In genomic region chr10:32446701-32447406, GRCh38 we compare ENCODE assay signal across 8 cellular contexts. TPM values are rescaled to one million over a fixed set of nuclear protein-coding genes. Genes with fewer than 3 reads are reported as not detected.
DNase-seq lines count a peak whose midpoint lies in the region; ATAC-seq, FAIRE-seq and TF ChIP-seq lines count a peak whose summit lies in the region.

No MANE protein-coding gene starts in this region.

- H3K9me2 ChIP-seq in SK-N-SH, result no peaks in the 10 kb centered on the region

- peak overlapping the region; percentile 97 for H3K4me3 ChIP-seq in CD8-positive, alpha-beta memory T cell (ENCODE audit: low read length)
- H3K4me3 ChIP-seq in SK-N-SH (ENCODE audit: low read depth in 2 of 2, low read length in 1 of 2) (peak overlapping the region; percentile 80 to 85), endothelial cell of umbilical vein (replicated peaks in 1 of 3; ENCODE audit: insufficient read depth in 1 of 3, low read depth in 1 of 3, low read length in 3 of 3) (peak overlapping the region; percentile 47 to 91 (median 82)), mucosa of rectum (ENCODE audit: low read length in 2 of 2) (peak overlapping the region; percentile 80 to 95)

- no peak overlapping the region for H2BK5ac ChIP-seq in H9 (ENCODE audit: insufficient read length, low read length)

- no peaks in the 10 kb centered on the region for H3K79me1 ChIP-seq in H9 (ENCODE audit: insufficient read depth, low read depth, low read length, poor library complexity, severe bottlenecking)

- H3K27ac Mint-ChIP-seq in CD8-positive, alpha-beta memory T cell, result peak overlapping the region; percentile 94 to 100 (median 100)
- peak overlapping the region in 2 of 3 experiments; percentile 90 to 92; a peak in 5 of 7 replicates for H3K27ac Mint-ChIP-seq in H9

- H3K4me2 ChIP-seq in H9 (ENCODE audit: insufficient read depth, insufficient read length, low read length) (peak overlapping the region; percentile 90), SK-N-SH (peak overlapping the region; percentile 97), endothelial cell of umbilical vein (ENCODE audit: insufficient read depth, low read length) (peak overlapping the region; percentile 99)

- no peak for TF ChIP-seq POLR2A in endothelial cell of umbilical vein (IDR thresholded peaks at IDR 0.05; ENCODE audit: low read depth, low read length)

- no TSS peak for BruUV-seq in endothelial cell of umbilical vein (replicated peaks; lab: Mats Ljungman, UMichigan)

- no peak overlapping the region for H4K8ac ChIP-seq in H9 (replicated peaks; ENCODE audit: insufficient read length, low read depth, low read length)

- H3K23me2 ChIP-seq in H9 (ENCODE audit: insufficient read length, low read depth, low read length, poor library complexity, severe bottlenecking), result peaks cover 10% of the 10 kb centered on the region

- H2AFZ ChIP-seq in H9 (ENCODE audit: low read length), result peak overlapping the region; percentile 96
- H2AFZ ChIP-seq in SK-N-SH (ENCODE audit: low read depth), result peak overlapping the region; percentile 94
- peak overlapping the region; percentile 92 for H2AFZ ChIP-seq in endothelial cell of umbilical vein (ENCODE audit: low read depth, low read length)

- TF ChIP-seq EP300 in SK-N-SH (IDR thresholded peaks at IDR 0.05; ENCODE audit: borderline replicate concordance in 1 of 2, low read depth in 1 of 2, low read length in 1 of 2), result no peak

- no peak overlapping the region for H4K91ac ChIP-seq in H9 (ENCODE audit: insufficient read length, low read depth, low read length)

- WGBS in H9 (ENCODE audit: extremely low coverage, insufficient read length, low lambda C conversion rate), result no CpG with 5 or more reads among the region's 12 CpGs
- WGBS in SK-N-SH (ENCODE audit: low lambda C conversion rate), result 10% methylated on average over 12 of the region's 12 CpGs

- H3K4me1 Mint-ChIP-seq in CD8-positive, alpha-beta memory T cell, result peaks cover 11 to 34% (median 24%) of the 10 kb centered on the region in 3 donors
- peaks cover 7 to 10% of the 10 kb centered on the region in 2 experiments for H3K4me1 Mint-ChIP-seq in H9

- dilution Hi-C loops in endothelial cell of umbilical vein (cut with MboI; ENCODE audit: extremely low pct_ligation_motif_present, low sequenced_read_pairs), result no loop called here

- H3K23ac ChIP-seq in H9 (ENCODE audit: insufficient read length, low read depth, low read length), result no peak overlapping the region

- peak overlapping the region; percentile 94 to 98 (median 97) for H3K4me3 Mint-ChIP-seq in CD8-positive, alpha-beta memory T cell
- peak overlapping the region; percentile 69 to 88 for H3K4me3 Mint-ChIP-seq in H9

- no peak overlapping the region for H3T11ph ChIP-seq in H9 (ENCODE audit: low read length)

- H3K36me3 Mint-ChIP-seq in CD8-positive, alpha-beta memory T cell, result peaks cover 8 to 18% (median 10%) of the 10 kb centered on the region in 3 donors
- no peaks in the 10 kb centered on the region for H3K36me3 Mint-ChIP-seq in H9 (ENCODE audit: insufficient read depth in 1 of 3, low read depth in 3 of 3)

- H3K27me3 ChIP-seq in CD8-positive, alpha-beta memory T cell (ENCODE audit: insufficient read depth, low read length, poor library complexity, severe bottlenecking), result no peaks in the 10 kb centered on the region
- H3K27me3 ChIP-seq in H9 (ENCODE audit: insufficient read depth, low read length), result no peaks in the 10 kb centered on the region
- H3K27me3 ChIP-seq in SK-N-SH (ENCODE audit: insufficient read depth), result no peaks in the 10 kb centered on the region
- peaks cover 2 to 8% of the 10 kb centered on the region in 2 experiments for H3K27me3 ChIP-seq in endothelial cell of umbilical vein (ENCODE audit: control insufficient read depth in 2 of 2, insufficient read depth in 2 of 2, low read length in 2 of 2)
- no peaks in the 10 kb centered on the region for H3K27me3 ChIP-seq in mucosa of rectum (ENCODE audit: control insufficient read depth in 2 of 2, insufficient read depth in 2 of 2, low read length in 2 of 2)

- no peak overlapping the region for H2BK15ac ChIP-seq in H9 (ENCODE audit: low read depth, low read length)

- H3K36me3 ChIP-seq in CD8-positive, alpha-beta memory T cell (ENCODE audit: insufficient read depth, low read length), result peaks cover 4% of the 10 kb centered on the region
- H3K36me3 ChIP-seq in SK-N-SH (replicated peaks in 1 of 2; ENCODE audit: control insufficient read depth in 1 of 2, insufficient read depth in 2 of 2, low read length in 1 of 2) (peaks cover 0 to 4% of the 10 kb centered on the region in 2 experiments), endothelial cell of umbilical vein (ENCODE audit: control insufficient read depth in 2 of 2, extremely low read depth in 1 of 2, insufficient read depth in 2 of 2, low read length in 2 of 2) (no peaks in the 10 kb centered on the region), mucosa of rectum (ENCODE audit: control insufficient read depth in 2 of 2, insufficient read depth in 2 of 2, low read length in 2 of 2) (no peaks in the 10 kb centered on the region)

- peak in 1 of 5 donors; percentile 13 for DNase-seq in CD8-positive, alpha-beta memory T cell
- no peak for DNase-seq in H9
- DNase-seq in SK-N-SH, result peak; percentile 35
- DNase-seq in endothelial cell of umbilical vein (ENCODE audit: low read depth, low spot score), result peak; percentile 29
- DNase-seq in COLO668 (lab: John Stamatoyannopoulos, UW; ENCODE audit: unreplicated experiment), result no peak

- H3F3A ChIP-seq in SK-N-SH (replicated peaks; ENCODE audit: insufficient read depth), result peaks cover 12% of the 10 kb centered on the region

- ATAC-seq in HG02973 (IDR thresholded peaks at IDR 0.05; ENCODE audit: unreplicated experiment) (no peak), HG03135 (IDR thresholded peaks at IDR 0.05; ENCODE audit: unreplicated experiment) (no peak)

- H3K9ac ChIP-seq in H9 (ENCODE audit: extremely low read depth, insufficient read length, low read length), result peak overlapping the region; percentile 77
- peak overlapping the region; percentile 96 for H3K9ac ChIP-seq in SK-N-SH
- peak overlapping the region; percentile 100 for H3K9ac ChIP-seq in endothelial cell of umbilical vein (replicated peaks; ENCODE audit: extremely low read depth, insufficient read depth, low read length)
- H3K9ac ChIP-seq in mucosa of rectum (ENCODE audit: low read depth in 1 of 2, low read length in 2 of 2), result peak overlapping the region; percentile 98 to 99

- no peaks in the 10 kb centered on the region for H3K79me2 ChIP-seq in H9 (ENCODE audit: insufficient read depth, low read length)
- peaks cover 25% of the 10 kb centered on the region for H3K79me2 ChIP-seq in SK-N-SH (ENCODE audit: insufficient read depth)
- H3K79me2 ChIP-seq in endothelial cell of umbilical vein (ENCODE audit: control insufficient read depth, insufficient read depth, low read length), result peaks cover 4% of the 10 kb centered on the region

- H3K56ac ChIP-seq in H9 (ENCODE audit: insufficient read length, low read depth, low read length), result no peak overlapping the region

- no peaks in the 10 kb centered on the region for H3K9me3 Mint-ChIP-seq in CD8-positive, alpha-beta memory T cell
- H3K9me3 Mint-ChIP-seq in H9, result peaks cover 0 to 2% of the 10 kb centered on the region in 2 experiments; a peak in 2 of 5 replicates

- no peak overlapping the region for H2AK5ac ChIP-seq in H9 (ENCODE audit: insufficient read length, low read length)

- no peaks in the 10 kb centered on the region for H3K9me3 ChIP-seq in CD8-positive, alpha-beta memory T cell (ENCODE audit: low read length)
- H3K9me3 ChIP-seq in H9 (ENCODE audit: control insufficient read depth, low read depth, low read length) (no peaks in the 10 kb centered on the region), SK-N-SH (no peaks in the 10 kb centered on the region), endothelial cell of umbilical vein (replicated peaks; ENCODE audit: control insufficient read depth, insufficient read depth, low read length) (no peaks in the 10 kb centered on the region), mucosa of rectum (ENCODE audit: control insufficient read depth in 2 of 2, low read length in 2 of 2) (no peaks in the 10 kb centered on the region)

- intact Hi-C loops in endothelial cell of umbilical vein (cut with micrococcal nuclease), result loop anchor here (1.0 to 2.0 kb wide), 4 partner anchors 69 to 562 kb away; partner anchors contain the start of gene ITGB1

- no peaks in the 10 kb centered on the region for H3K27me3 Mint-ChIP-seq in CD8-positive, alpha-beta memory T cell
- H3K27me3 Mint-ChIP-seq in H9 (ENCODE audit: low read depth), result peaks cover 4% of the 10 kb centered on the region; the same call in 1 of the 2 replicates

- H2BK12ac ChIP-seq in H9 (ENCODE audit: insufficient read length, low read depth, low read length), result no peak overlapping the region

- H4K20me1 ChIP-seq in H9 (ENCODE audit: control insufficient read depth, insufficient read depth, insufficient read length) (no peaks in the 10 kb centered on the region), SK-N-SH (ENCODE audit: insufficient read depth) (no peaks in the 10 kb centered on the region), endothelial cell of umbilical vein (replicated peaks; ENCODE audit: control insufficient read depth, extremely low read depth, insufficient read depth, low read length) (no peaks in the 10 kb centered on the region)

- no peak overlapping the region for H2BK120ac ChIP-seq in H9 (ENCODE audit: low read depth, low read length, poor library complexity, severe bottlenecking)

- H3K18ac ChIP-seq in H9 (ENCODE audit: insufficient read length, low read depth, low read length), result peak overlapping the region; percentile 62

- POLR2A ChIA-PET in CD8-positive, alpha-beta memory T cell (lab: Charles Lee), result no interaction called here
- POLR2A ChIA-PET in SK-N-SH (lab: Yijun Ruan, JAX) (no interaction called here), endothelial cell of umbilical vein (lab: Charles Lee) (no interaction called here)

- peak overlapping the region; percentile 97 for H3K27ac ChIP-seq in CD8-positive, alpha-beta memory T cell (ENCODE audit: low read depth, low read length)
- H3K27ac ChIP-seq in H9 (ENCODE audit: insufficient read length, low read depth, low read length) (no peak overlapping the region), SK-N-SH (ENCODE audit: low read depth in 2 of 2, low read length in 1 of 2) (peak overlapping the region; percentile 94 to 98), endothelial cell of umbilical vein (ENCODE audit: insufficient read depth, low read depth, low read length) (peak overlapping the region; percentile 100), mucosa of rectum (ENCODE audit: low read depth in 2 of 2, low read length in 2 of 2) (peak overlapping the region; percentile 97)

- H3K14ac ChIP-seq in H9 (ENCODE audit: insufficient read depth, low read length), result no peak overlapping the region

- TF ChIP-seq CTCF in H9 (conservative IDR thresholded peaks at IDR 0.05), result no peak
- TF ChIP-seq CTCF in SK-N-SH (IDR thresholded peaks at IDR 0.05), result no peak
- TF ChIP-seq CTCF in endothelial cell of umbilical vein (IDR thresholded peaks at IDR 0.05; ENCODE audit: extremely low read depth in 1 of 2, insufficient read depth in 1 of 2, low read depth in 1 of 2, low read length in 2 of 2), result no peak

- CTCF ChIA-PET in CD8-positive, alpha-beta memory T cell (lab: Charles Lee), result no interaction called here
- CTCF ChIA-PET in SK-N-SH (lab: Yijun Ruan, JAX), result no interaction called here
- CTCF ChIA-PET in endothelial cell of umbilical vein (lab: Charles Lee), result no interaction called here

- no peak for TF ChIP-seq RAD21 in SK-N-SH (IDR thresholded peaks at IDR 0.05; ENCODE audit: low read length)

- no peaks in the 10 kb centered on the region for H3K9me1 ChIP-seq in endothelial cell of umbilical vein (replicated peaks; ENCODE audit: control insufficient read depth, extremely low read depth, insufficient read depth, low read length)

- peaks cover 5% of the 10 kb centered on the region for H3K4me1 ChIP-seq in CD8-positive, alpha-beta memory T cell (ENCODE audit: insufficient read depth, low read length)
- H3K4me1 ChIP-seq in H9 (ENCODE audit: insufficient read depth, low read length) (no peaks in the 10 kb centered on the region; the same call in 1 of the 2 replicates), SK-N-SH (ENCODE audit: control insufficient read depth in 1 of 2, insufficient read depth in 2 of 2, low read depth in 1 of 2, low read length in 1 of 2) (no peaks in the 10 kb centered on the region; a peak in 1 of 4 replicates), endothelial cell of umbilical vein (ENCODE audit: control insufficient read depth, extremely low read depth, insufficient read depth, low read length) (peaks cover 8% of the 10 kb centered on the region), mucosa of rectum (ENCODE audit: control insufficient read depth in 2 of 2, insufficient read depth in 2 of 2, low read length in 2 of 2) (peaks cover 2 to 3% of the 10 kb centered on the region in 2 donors)

- H3K4ac ChIP-seq in H9 (ENCODE audit: low read depth, low read length), result no peak overlapping the region

- H4K5ac ChIP-seq in H9 (ENCODE audit: insufficient read length, low read depth, low read length), result no peak overlapping the region

- H2BK20ac ChIP-seq in H9 (ENCODE audit: low read depth, low read length, poor library complexity, severe bottlenecking), result no peak overlapping the region

- no peak for FAIRE-seq in endothelial cell of umbilical vein (lab: Jason Lieb, UNC)

RNA-seq across cellular contexts. Expression of gene CCDC7, which starts 0.9 kb away (rescaled TPM):
- total RNA-seq in CD8-positive, alpha-beta memory T cell, result 10 to 100 TPM; 11.6 to 12.1 TPM
- 12.2 TPM for polyA plus RNA-seq in CD8-positive, alpha-beta memory T cell
- 1.1 and 1.6 TPM in 2 replicates for total RNA-seq in H9 (2021)
- 0.44 and 0.78 TPM in 2 replicates for polyA plus RNA-seq in SK-N-SH (2012; rRNA removed)
- 0.56 and 0.90 TPM in 2 replicates for polyA plus RNA-seq in SK-N-SH (2012; cell fraction: cytosol; rRNA removed)
- polyA plus RNA-seq in SK-N-SH (2012; cell fraction: nucleus; rRNA removed), result 1.3 and 2.6 TPM in 2 replicates
- total RNA-seq in endothelial cell of umbilical vein, result 6.6 and 8.2 TPM in 2 replicates
- 0.30 and 0.35 TPM in 2 replicates for polyA plus RNA-seq in endothelial cell of umbilical vein
- polyA plus RNA-seq in endothelial cell of umbilical vein (2011; cell fraction: cytosol; rRNA removed), result 0.26 and 0.59 TPM in 2 replicates
- polyA plus RNA-seq in endothelial cell of umbilical vein (2011; cell fraction: nucleus; rRNA removed), result 3.8 and 4.5 TPM in 2 replicates
- polyA plus RNA-seq in endothelial cell of umbilical vein (2012), result 1.1 and 1.3 TPM in 2 replicates
- 0.92 and 1.9 TPM in 2 replicates for polyA minus RNA-seq in endothelial cell of umbilical vein
- polyA minus RNA-seq in endothelial cell of umbilical vein (2011; cell fraction: cytosol; rRNA and poly(A)+ RNA removed), result 1.8 TPM
- 8.9 and 15.7 TPM in 2 replicates for polyA minus RNA-seq in endothelial cell of umbilical vein (2011; cell fraction: nucleus; rRNA and poly(A)+ RNA removed)

Comparison
In these comparisons a context has a peak if more than half of its experiments do, and no peak if none do; other contexts are left out.
1. DNase-seq: peak in SK-N-SH (single experiment) and endothelial cell of umbilical vein (single experiment); none in H9 (single experiment) and COLO668 (single experiment).
2. Peak in every context shown above with its lines, with median percentiles within 50 percentile points of each other: H3K4me3 ChIP-seq, H2AFZ ChIP-seq, H3K4me2 ChIP-seq and H3K9ac ChIP-seq.